In the genomic region with DNA sequence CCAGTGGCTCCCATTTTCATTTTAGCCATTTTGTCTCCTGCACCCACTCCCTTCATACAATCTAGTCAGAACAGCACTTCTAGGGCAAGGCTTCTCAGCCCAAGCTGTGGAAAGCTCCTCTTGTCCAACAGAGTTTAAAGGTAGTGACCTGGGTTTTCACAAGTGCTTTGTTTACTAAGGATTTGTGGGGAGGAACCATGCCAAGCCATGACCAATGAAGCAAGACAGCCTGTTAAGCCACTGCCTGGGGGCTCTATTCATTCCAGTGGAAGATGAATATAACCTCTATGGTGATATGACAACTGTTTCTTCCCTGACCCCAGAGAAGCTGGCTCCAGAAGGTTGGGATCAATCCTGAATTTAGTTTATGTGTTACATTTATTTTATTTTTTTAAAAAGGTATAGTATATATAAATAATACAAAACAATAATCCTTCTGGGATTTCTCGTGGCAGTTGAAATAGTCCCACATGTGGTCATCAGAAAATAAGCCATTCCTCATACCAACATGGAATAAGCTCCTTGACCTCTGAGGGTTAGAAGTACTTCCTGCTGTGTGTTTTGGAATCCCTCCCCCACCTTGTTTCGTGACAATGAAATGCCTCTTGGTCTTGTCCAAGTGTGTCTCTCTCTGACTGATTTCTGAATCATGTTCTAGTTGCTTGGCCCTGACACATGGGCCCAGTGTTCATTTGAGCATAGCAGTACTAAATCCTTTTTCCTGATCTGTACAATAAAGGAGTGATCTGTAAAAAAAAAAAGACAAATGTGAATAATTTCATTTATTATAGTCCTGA, we compare ENCODE assay signal across 11 cellular contexts. TPM values are rescaled to one million over a fixed set of nuclear protein-coding genes. Genes with fewer than 3 reads are reported as not detected.
DNase-seq lines count a peak whose midpoint lies in the region; ATAC-seq and TF ChIP-seq lines count a peak whose summit lies in the region.
"Had no signal": no experiment of that assay in that cellular context is flagged by ENCODE, and none has a peak within 500 bp of the region (broad histone marks: within the 10 kb centered on the region; RNA-seq: fewer than 3 reads in every experiment).

No MANE protein-coding gene starts in this region.

- peak overlapping the region; percentile 3 for H3K4me3 ChIP-seq in skeletal muscle satellite cell (ENCODE audit: low read length)
- H3K4me3 ChIP-seq in transverse colon, result no peak overlapping the region
- H3K4me3 ChIP-seq: colonic mucosa, left ventricle myocardium inferior had no signal

- in situ Hi-C loops in SK-MEL-5 (cut with HindIII; ENCODE audit: low pct_unique_long_range_greater_than_20kb, low sequenced_read_pairs) (no loop called here), transverse colon (cut with MboI; ENCODE audit: low pct_ligation_motif_present in 1 of 4, low pct_unique_long_range_greater_than_20kb in 1 of 4, low sequenced_read_pairs in 3 of 4) (loop anchor here in 3 of 4 donors (10.0 to 25.0 kb wide), 3 partner anchors 65 to 313 kb away; no protein-coding TSS in a partner anchor)

- H3K4me1 ChIP-seq in skeletal muscle satellite cell (ENCODE audit: control insufficient read depth, insufficient read depth, low read length), result peaks cover 50% of the 10 kb centered on the region
- H3K4me1 ChIP-seq in transverse colon, result peaks cover 3 to 29% (median 26%) of the 10 kb centered on the region in 4 donors

- no peaks in the 10 kb centered on the region for H3K36me3 ChIP-seq in skeletal muscle satellite cell (ENCODE audit: insufficient read depth, low read length)
- no peaks in the 10 kb centered on the region for H3K36me3 ChIP-seq in transverse colon
- H3K36me3 ChIP-seq: colonic mucosa, left ventricle myocardium inferior had no signal

- WGBS in transverse colon (ENCODE audit: low coverage in 1 of 2), 2 donors, result 55 to 85% methylated on average over 2 of the region's 2 CpGs

- peak overlapping the region; percentile 66 for H3K9ac ChIP-seq in skeletal muscle satellite cell (ENCODE audit: low read depth, low read length)

- no peak for TF ChIP-seq EP300 in transverse colon (IDR thresholded peaks at IDR 0.05; ENCODE audit: low read depth)

- H3K27ac ChIP-seq in transverse colon, result no peak overlapping the region
- H3K27ac ChIP-seq: colonic mucosa, left ventricle myocardium inferior had no signal

- TF ChIP-seq CTCF in transverse colon (IDR thresholded peaks at IDR 0.05), result no peak

- peak overlapping the region; percentile 53 for H3K4me2 ChIP-seq in skeletal muscle satellite cell (ENCODE audit: low read length)

- TF ChIP-seq POLR2A in transverse colon (IDR thresholded peaks at IDR 0.05), result no peak

- no peaks in the 10 kb centered on the region for H3K27me3 ChIP-seq in skeletal muscle satellite cell (ENCODE audit: control insufficient read depth, insufficient read depth, low read length)
- H3K27me3 ChIP-seq in transverse colon, result no peaks in the 10 kb centered on the region
- H3K27me3 ChIP-seq: colonic mucosa had no signal

- DNase-seq in HCEC 1CT (peak; percentile 99), SK-MEL-5 (ENCODE audit: low read depth, low spot score) (peak; percentile 47), fibroblast of peridontal ligament (ENCODE audit: extremely low read depth) (peak; percentile 78), transverse colon (no peak)
- DNase-seq: activated CD8-positive, alpha-beta T cell treated with anti-CD3 and anti-CD28 coated beads, Interleukin-2, amount 10 ng/mL, durations not matched to agents 7 days and 5 days; colonic mucosa; GOT3; left ventricle myocardium inferior had no signal

- no peaks in the 10 kb centered on the region for H3K9me3 ChIP-seq in skeletal muscle satellite cell (replicated peaks; ENCODE audit: low read length)
- H3K9me3 ChIP-seq in transverse colon, result no peaks in the 10 kb centered on the region
- H3K9me3 ChIP-seq: colonic mucosa, left ventricle myocardium inferior had no signal

- intact Hi-C loops in transverse colon (cut with DNase I; ENCODE audit: low total_unique reads), result no loop called here

- no peak for ATAC-seq in HG02973 (IDR thresholded peaks at IDR 0.05; ENCODE audit: unreplicated experiment)
- ATAC-seq in HG02642 (IDR thresholded peaks at IDR 0.05; ENCODE audit: poor library complexity, unreplicated experiment), result no peak
- ATAC-seq: activated CD8-positive, alpha-beta T cell treated with anti-CD3 and anti-CD28 coated beads, Interleukin-2, amount 10 ng/mL, durations not matched to agents 7 days and 5 days had no signal

RNA-seq across cellular contexts. Expression of a gene that starts 13.3 kb away (rescaled TPM):
- 73.5 and 85.0 TPM in 2 replicates for total RNA-seq in SK-MEL-5 (2014; rRNA removed; shearing (Covaris generic))
- polyA plus RNA-seq in SK-MEL-5 (2015; cell fraction: cytosol; rRNA removed), result 43.6 and 48.6 TPM in 2 replicates
- polyA plus RNA-seq in SK-MEL-5 (2015; cell fraction: nucleus; rRNA removed), result 42.2 and 52.5 TPM in 2 replicates
- 47.6 and 54.8 TPM in 2 replicates for total RNA-seq in skeletal muscle satellite cell (2012; rRNA removed)
- total RNA-seq in transverse colon, result 10 to 100 TPM in 3 of 4 donors, 1 to 10 TPM in 1; 5.4 to 26.9 (median 19.4) TPM

RNA-seq across cellular contexts. Expression of a gene that starts 47.9 kb away (rescaled TPM):
- 39.8 and 41.0 TPM in 2 replicates for total RNA-seq in SK-MEL-5 (2014; rRNA removed; shearing (Covaris generic))
- polyA plus RNA-seq in SK-MEL-5 (2015; cell fraction: cytosol; rRNA removed), result 40.8 and 59.8 TPM in 2 replicates
- polyA plus RNA-seq in SK-MEL-5 (2015; cell fraction: nucleus; rRNA removed), result 203 and 235 TPM in 2 replicates
- 66.2 and 70.0 TPM in 2 replicates for total RNA-seq in skeletal muscle satellite cell (2012; rRNA removed)
- total RNA-seq in transverse colon, result 100 to 1,000 TPM in 3 of 4 donors, 10 to 100 TPM in 1; 70.6 to 161 (median 129) TPM
